Comparison of ENCODE assay signal across 9 cellular contexts in genomic region chr4:1026115-1026514, GRCh38. TPM values are rescaled to one million over a fixed set of nuclear protein-coding genes. Genes with fewer than 3 reads are reported as not detected.
A peak's percentile ranks its signal among the peaks of the same experiment; 100 is the strongest.
DNase-seq lines count a peak whose midpoint lies in the region; ATAC-seq and TF ChIP-seq lines count a peak whose summit lies in the region.
"Had no signal": no experiment of that assay in that cellular context is flagged by ENCODE, and none has a peak within 500 bp of the region (broad histone marks: within the 10 kb centered on the region; RNA-seq: fewer than 3 reads in every experiment).

No MANE protein-coding gene starts in this region.

- H3K27me3 Mint-ChIP-seq in activated CD4-positive, alpha-beta memory T cell treated with anti-CD3 and anti-CD28 coated beads, Interleukin-2, amount 10 ng/mL, durations not matched to agents 7 days and 5 days: no peaks in the 10 kb centered on the region

- peaks cover 13% of the 10 kb centered on the region for H3K79me1 ChIP-seq in mesenchymal stem cell (replicated peaks; ENCODE audit: low read length, poor library complexity, severe bottlenecking)

- no peak overlapping the region for H3K4me3 Mint-ChIP-seq in activated CD4-positive, alpha-beta memory T cell treated with anti-CD3 and anti-CD28 coated beads, Interleukin-2, amount 10 ng/mL, durations not matched to agents 7 days and 5 days

- no peak overlapping the region for H3K14ac ChIP-seq in mesenchymal stem cell (ENCODE audit: low read length in 2 of 2)

- H4K8ac ChIP-seq in mesenchymal stem cell (ENCODE audit: low read length): no peak overlapping the region

- H3K23ac ChIP-seq in mesenchymal stem cell (ENCODE audit: low read length in 2 of 2): no peak overlapping the region

- H3K27me3 ChIP-seq in mesenchymal stem cell (ENCODE audit: control insufficient read depth in 1 of 2, insufficient read depth in 1 of 2, low read length in 2 of 2): peaks cover 0 to 23% of the 10 kb centered on the region in 2 experiments

- H3K27ac Mint-ChIP-seq in activated CD4-positive, alpha-beta memory T cell treated with anti-CD3 and anti-CD28 coated beads, Interleukin-2, amount 10 ng/mL, durations not matched to agents 7 days and 5 days: no peak overlapping the region

- H2AK5ac ChIP-seq in mesenchymal stem cell (ENCODE audit: low read length, severe bottlenecking): no peak overlapping the region

- no peak overlapping the region for H2BK12ac ChIP-seq in mesenchymal stem cell (ENCODE audit: low read length in 2 of 2)

- H3K9me3 ChIP-seq in mesenchymal stem cell (ENCODE audit: control insufficient read depth, low read length): no peaks in the 10 kb centered on the region

- H4K91ac ChIP-seq in mesenchymal stem cell (ENCODE audit: low read length): no peak overlapping the region

- no peak overlapping the region for H3K4me2 ChIP-seq in mesenchymal stem cell (ENCODE audit: low read length, poor library complexity, severe bottlenecking)

- CTCF ChIA-PET in activated CD4-positive, alpha-beta memory T cell treated with anti-CD3 and anti-CD28 coated beads, Interleukin-2, amount 10 ng/mL, durations not matched to agents 7 days and 5 days (lab: Charles Lee): no interaction called here

- POLR2A ChIA-PET in activated CD4-positive, alpha-beta memory T cell treated with anti-CD3 and anti-CD28 coated beads, Interleukin-2, amount 10 ng/mL, durations not matched to agents 7 days and 5 days (lab: Charles Lee): no interaction called here

- WGBS in mesenchymal stem cell: 74% methylated on average over 17 of the region's 17 CpGs

- H3K9ac ChIP-seq in mesenchymal stem cell (ENCODE audit: low read length): no peak overlapping the region

- H2BK120ac ChIP-seq in mesenchymal stem cell (ENCODE audit: low read depth, low read length): no peak overlapping the region

- no peak overlapping the region for H2AFZ ChIP-seq in mesenchymal stem cell (ENCODE audit: low read depth, low read length)

- no peak overlapping the region for H3K4ac ChIP-seq in mesenchymal stem cell (ENCODE audit: low read depth in 1 of 2, low read length in 2 of 2)

- peaks cover 41% of the 10 kb centered on the region for H3K4me1 ChIP-seq in mesenchymal stem cell (ENCODE audit: control insufficient read depth, insufficient read depth, low read depth, low read length)

- peaks cover 20 to 52% of the 10 kb centered on the region in 2 experiments for H3K36me3 ChIP-seq in mesenchymal stem cell (ENCODE audit: control insufficient read depth in 1 of 2, insufficient read depth in 2 of 2, low read depth in 1 of 2, low read length in 2 of 2)

- H3K4me3 ChIP-seq in mesenchymal stem cell (ENCODE audit: insufficient read depth in 1 of 2, low read depth in 1 of 2, low read length in 2 of 2) (no peak overlapping the region), coronary artery (no peak overlapping the region)

- TF ChIP-seq CTCF in coronary artery (IDR thresholded peaks at IDR 0.05): no peak

- intact Hi-C loops in posterior vena cava (cut with DNase I): no loop called here

- ATAC-seq in GM18868 (IDR thresholded peaks at IDR 0.05; ENCODE audit: unreplicated experiment) (peak; percentile 91), HG03280 (IDR thresholded peaks at IDR 0.05; ENCODE audit: unreplicated experiment) (peak; percentile 66), GM19455 (IDR thresholded peaks at IDR 0.05; ENCODE audit: unreplicated experiment) (no peak)

- H3K18ac ChIP-seq in mesenchymal stem cell (ENCODE audit: low read depth in 1 of 2, low read length in 2 of 2): no peak overlapping the region

- H3K27ac ChIP-seq in mesenchymal stem cell (ENCODE audit: low read length, poor library complexity, severe bottlenecking) (no peak overlapping the region), coronary artery (no peak overlapping the region)

- peaks cover 7% of the 10 kb centered on the region for H3K4me1 Mint-ChIP-seq in activated CD4-positive, alpha-beta memory T cell treated with anti-CD3 and anti-CD28 coated beads, Interleukin-2, amount 10 ng/mL, durations not matched to agents 7 days and 5 days

- no peaks in the 10 kb centered on the region for H3K36me3 Mint-ChIP-seq in activated CD4-positive, alpha-beta memory T cell treated with anti-CD3 and anti-CD28 coated beads, Interleukin-2, amount 10 ng/mL, durations not matched to agents 7 days and 5 days (ENCODE audit: low read depth)

- no peaks in the 10 kb centered on the region for H3K9me3 Mint-ChIP-seq in activated CD4-positive, alpha-beta memory T cell treated with anti-CD3 and anti-CD28 coated beads, Interleukin-2, amount 10 ng/mL, durations not matched to agents 7 days and 5 days

- H2BK5ac ChIP-seq in mesenchymal stem cell (ENCODE audit: low read depth, low read length, poor library complexity, severe bottlenecking): no peak overlapping the region

- no peak overlapping the region for H2BK15ac ChIP-seq in mesenchymal stem cell (ENCODE audit: low read depth, poor library complexity, severe bottlenecking)

- DNase-seq in 8988T: peak; percentile 94
- DNase-seq in activated CD4-positive, alpha-beta memory T cell treated with anti-CD3 and anti-CD28 coated beads, Interleukin-2, amount 10 ng/mL, durations not matched to agents 7 days and 5 days: peak; percentile 47
- DNase-seq in mesenchymal stem cell: peak; percentile 31
- DNase-seq in posterior vena cava (ENCODE audit: low spot score): no peak
- DNase-seq in coronary artery (ENCODE audit: low spot score): no peak

RNA-seq across cellular contexts. Expression of gene FGFRL1, which starts 14.7 kb away (rescaled TPM):
- 1 to 10 TPM; 7.1 to 8.9 TPM for total RNA-seq in activated CD4-positive, alpha-beta memory T cell treated with anti-CD3 and anti-CD28 coated beads, Interleukin-2, amount 10 ng/mL, durations not matched to agents 7 days and 5 days
- polyA plus RNA-seq in mesenchymal stem cell (2013, experiment 1 of 2): 23.4 TPM
- polyA plus RNA-seq in mesenchymal stem cell (2013, experiment 2 of 2): 23.1 TPM
- 10 to 100 TPM; 16.2 to 20.7 TPM for total RNA-seq in posterior vena cava

RNA-seq across cellular contexts. Expression of gene SLC26A1, which starts 32.9 kb away (rescaled TPM):
- under 1 TPM in 1 of 2 experiments, not detected in 1; 0.20 TPM for total RNA-seq in activated CD4-positive, alpha-beta memory T cell treated with anti-CD3 and anti-CD28 coated beads, Interleukin-2, amount 10 ng/mL, durations not matched to agents 7 days and 5 days
- polyA plus RNA-seq in mesenchymal stem cell (2013, experiment 1 of 2): 0.15 TPM
- 0.26 TPM for polyA plus RNA-seq in mesenchymal stem cell (2013, experiment 2 of 2)
- under 1 TPM in 1 of 2 donors, not detected in 1; 0.14 TPM for total RNA-seq in posterior vena cava
- polyA plus RNA-seq: keratinocyte had no signal

RNA-seq across cellular contexts. Expression of gene IDUA, which starts 39.3 kb away (rescaled TPM):
- 10 to 100 TPM; 18.8 to 19.0 TPM for total RNA-seq in activated CD4-positive, alpha-beta memory T cell treated with anti-CD3 and anti-CD28 coated beads, Interleukin-2, amount 10 ng/mL, durations not matched to agents 7 days and 5 days
- 14.5 TPM for polyA plus RNA-seq in mesenchymal stem cell (2013, experiment 1 of 2)
- 13.8 TPM for polyA plus RNA-seq in mesenchymal stem cell (2013, experiment 2 of 2)
- 10 to 100 TPM; 19.0 to 29.0 TPM for total RNA-seq in posterior vena cava

RNA-seq across cellular contexts. Expression of gene DGKQ, which starts 52.7 kb away (rescaled TPM):
- 10 to 100 TPM; 13.8 to 14.7 TPM for total RNA-seq in activated CD4-positive, alpha-beta memory T cell treated with anti-CD3 and anti-CD28 coated beads, Interleukin-2, amount 10 ng/mL, durations not matched to agents 7 days and 5 days
- polyA plus RNA-seq in mesenchymal stem cell (2013, experiment 1 of 2): 5.2 TPM
- polyA plus RNA-seq in mesenchymal stem cell (2013, experiment 2 of 2): 5.1 TPM
- total RNA-seq in posterior vena cava: 10 to 100 TPM; 10.8 to 11.9 TPM

Comparison
In these comparisons a context has a peak if more than half of its experiments do, and no peak if none do; other contexts are left out.
1. DNase-seq: peak in 8988T (single experiment), activated CD4-positive, alpha-beta memory T cell treated with anti-CD3 and anti-CD28 coated beads, Interleukin-2, amount 10 ng/mL, durations not matched to agents 7 days and 5 days (single experiment) and mesenchymal stem cell (single experiment); none in posterior vena cava (single experiment) and coronary artery (single experiment).